In genomic region chr5:139461176-139461575, GRCh38 we compare ENCODE assay signal across 1 cellular context.
TF ChIP-seq lines count a peak whose summit lies in the region.

No MANE protein-coding gene starts in this region.

TF ChIP-seq in SK-N-SH, 30 proteins besides CTCF, POLR2A, EP300 and RAD21:
- TF ChIP-seq YY1 (IDR thresholded peaks at IDR 0.05; ENCODE audit: low read depth): no peak
- no peak for TF ChIP-seq CHD2 (IDR thresholded peaks at IDR 0.05; ENCODE audit: low read length, partially characterized antibody)
- no peak for TF ChIP-seq EZH2phosphoT487 (IDR thresholded peaks at IDR 0.05; ENCODE audit: borderline replicate concordance, low read depth)
- no peak for TF ChIP-seq MXI1 (IDR thresholded peaks at IDR 0.05; ENCODE audit: low read depth, low read length)
- no peak for TF ChIP-seq REST (IDR thresholded peaks at IDR 0.05; ENCODE audit: low read depth, low read length)
- TF ChIP-seq FOXJ3 (CRISPR knock-in tag; IDR thresholded peaks at IDR 0.05): no peak
- no peak for TF ChIP-seq MEF2A (IDR thresholded peaks at IDR 0.05; ENCODE audit: borderline replicate concordance, low read depth)
- no peak for TF ChIP-seq SMC3 (IDR thresholded peaks at IDR 0.05; ENCODE audit: low read depth, low read length)
- no peak for TF ChIP-seq IRF3 (IDR thresholded peaks at IDR 0.05; ENCODE audit: low read depth, low read length)
- TF ChIP-seq JUND (IDR thresholded peaks at IDR 0.05): no peak
- no peak for TF ChIP-seq GATA2 (CRISPR knock-in tag; IDR thresholded peaks at IDR 0.05)
- no peak for TF ChIP-seq FOXM1 (IDR thresholded peaks at IDR 0.05; ENCODE audit: low read depth)
- no peak for TF ChIP-seq RFX5 (IDR thresholded peaks at IDR 0.05; ENCODE audit: low read length)
- no peak for TF ChIP-seq MAX (IDR thresholded peaks at IDR 0.05; ENCODE audit: low read depth)
TF ChIP-seq in SK-N-SH: peak in this region for 0.
